8 cellular contexts compared by ENCODE assay signal in genomic region chr17:10197721-10198508, GRCh38. TPM values are rescaled to one million over a fixed set of nuclear protein-coding genes. Genes with fewer than 3 reads are reported as not detected.
DNase-seq lines count a peak whose midpoint lies in the region; ATAC-seq and TF ChIP-seq lines count a peak whose summit lies in the region.

No MANE protein-coding gene starts in this region.

- no peaks in the 10 kb centered on the region for H3K36me3 ChIP-seq in IMR-90 (ENCODE audit: control insufficient read depth, insufficient read depth, low read length)

- H4K91ac ChIP-seq in IMR-90 (ENCODE audit: insufficient read depth, low read depth, low read length) = no peak overlapping the region

- H2AK5ac ChIP-seq in IMR-90 (ENCODE audit: low read depth, low read length) = no peak overlapping the region

- intact Hi-C loops in IMR-90 (cut with micrococcal nuclease) (loop anchor here (2.0 kb wide), 1 partner anchor 69 kb away; no protein-coding TSS in a partner anchor), posterior vena cava (cut with DNase I) (no loop called here)

- peak overlapping the region; percentile 58 for H3K9ac ChIP-seq in IMR-90 (ENCODE audit: low read depth, low read length)

- dilution Hi-C loops in IMR-90 (cut with HindIII; ENCODE audit: low sequenced_read_pairs, unreplicated experiment) = no loop called here

- no peak overlapping the region for H4K5ac ChIP-seq in IMR-90 (ENCODE audit: low read depth, low read length)

- H2BK20ac ChIP-seq in IMR-90 (ENCODE audit: low read depth, low read length) = no peak overlapping the region

- peaks cover 8% of the 10 kb centered on the region; the same call in 1 of the 2 replicates for H3K4me1 ChIP-seq in IMR-90 (ENCODE audit: control insufficient read depth, insufficient read depth, low read length)

- peak overlapping the region; percentile 67 for H3K4me3 ChIP-seq in IMR-90 (ENCODE audit: insufficient read depth, low read depth, low read length)
- peak overlapping the region; percentile 59 for H3K4me3 ChIP-seq in fibroblast of the aortic adventitia (ENCODE audit: low read depth, low read length)

- peaks cover 3% of the 10 kb centered on the region; the same call in 1 of the 2 replicates for H4K20me1 ChIP-seq in IMR-90 (ENCODE audit: insufficient read depth, low read length)

- H3K27me3 ChIP-seq in IMR-90 (ENCODE audit: control insufficient read depth, insufficient read depth, low read length) = peaks cover 4% of the 10 kb centered on the region

- no TSS peak for BruUV-seq in IMR-90 (replicated peaks; lab: Mats Ljungman, UMichigan)

- POLR2A ChIA-PET in IMR-90 (lab: Charles Lee; ENCODE audit: unreplicated experiment) = interaction anchor here (0.6 kb wide), 1 partner anchor 93 kb away, joined by 3 read pairs; no protein-coding TSS in a partner anchor

- CTCF ChIA-PET in IMR-90 (lab: Yijun Ruan, JAX) = interaction anchor here (1.3 kb wide), 1 partner anchor 29 kb away, joined by 3 read pairs; no protein-coding TSS in a partner anchor

- H3K56ac ChIP-seq in IMR-90 (ENCODE audit: extremely low read depth, insufficient read depth, low read length) = no peak overlapping the region

- H3K4ac ChIP-seq in IMR-90 (ENCODE audit: low read depth, low read length) = no peak overlapping the region

- no peak for TF ChIP-seq RAD21 in IMR-90 (IDR thresholded peaks at IDR 0.05; ENCODE audit: low read length)

- H3K4me2 ChIP-seq in IMR-90 (ENCODE audit: low read depth, low read length) = peak overlapping the region; percentile 82

- in situ Hi-C loops in GM13976 (cut with MboI; ENCODE audit: low sequenced_read_pairs, unreplicated experiment) (no loop called here), IMR-90 (cut with MboI; ENCODE audit: low sequenced_read_pairs) (no loop called here)

- no peak overlapping the region for H2BK120ac ChIP-seq in IMR-90 (ENCODE audit: low read depth, low read length)

- no peak overlapping the region; the same call in 2 of the 3 replicates for H2BK15ac ChIP-seq in IMR-90 (ENCODE audit: low read depth, low read length)

- no peak for TF ChIP-seq CTCF in GM13976 (IDR thresholded peaks at IDR 0.05; ENCODE audit: borderline replicate concordance, control extremely low read depth, extremely low read depth, insufficient read depth, missing control alignments)
- no peak for TF ChIP-seq CTCF in IMR-90 (conservative IDR thresholded peaks at IDR 0.05; ENCODE audit: low read depth, low read length)
- TF ChIP-seq CTCF in fibroblast of the aortic adventitia (IDR thresholded peaks at IDR 0.05; ENCODE audit: insufficient read depth, low read length) = no peak

- peak overlapping the region; percentile 36; the same call in 1 of the 2 replicates for H3K14ac ChIP-seq in IMR-90 (replicated peaks; ENCODE audit: low read depth, low read length)

- H3K27ac ChIP-seq in IMR-90 (ENCODE audit: insufficient read depth, low read length) = no peak overlapping the region

- peaks cover 6% of the 10 kb centered on the region for H3K9me3 ChIP-seq in IMR-90 (ENCODE audit: control insufficient read depth, insufficient read depth, low read length)

- no peak overlapping the region; the same call in 1 of the 2 replicates for H3K18ac ChIP-seq in IMR-90 (ENCODE audit: low read depth, low read length)

- TF ChIP-seq POLR2A in IMR-90 (IDR thresholded peaks at IDR 0.05; ENCODE audit: low read depth, low read length) = no peak

- H3K23ac ChIP-seq in IMR-90 (ENCODE audit: low read depth, low read length) = peak overlapping the region; percentile 73; the same call in 1 of the 2 replicates

- DNase-seq in GM13976 (ENCODE audit: low spot score) = peak; percentile 45
- no peak for DNase-seq in IMR-90
- no peak for DNase-seq in fibroblast of the aortic adventitia (ENCODE audit: low read depth)
- peak; percentile 84 for DNase-seq in posterior vena cava (ENCODE audit: low spot score)
- no peak for DNase-seq in foreskin melanocyte
- DNase-seq in stimulated activated naive CD4-positive, alpha-beta T cell treated with Interleukin-2 at 50 U/mL for 16 hours (lab: John Stamatoyannopoulos, UW) = no peak
- no peak for DNase-seq in NCI-H2171 treated with DMSO at 0.1 percent for 48 hours (lab: John Stamatoyannopoulos, UW)

- peaks cover 0 to 5% of the 10 kb centered on the region in 2 experiments; a peak in 2 of 4 replicates for H3K79me1 ChIP-seq in IMR-90 (ENCODE audit: low read depth in 1 of 2, low read length in 2 of 2)

- H3K9me1 ChIP-seq in IMR-90 (ENCODE audit: insufficient read depth, low read length) = peaks cover 4% of the 10 kb centered on the region; the same call in 1 of the 2 replicates

- ATAC-seq in IMR-90 (ENCODE audit: low read depth) (peak; percentile 57), GM18870 (IDR thresholded peaks at IDR 0.05; ENCODE audit: unreplicated experiment) (no peak)

- 0 out of 4 replicates have a peak overlapping the region, but pooled peaks of 1 of the 2 experiments have one; percentile 6 for H4K8ac ChIP-seq in IMR-90 (ENCODE audit: low read depth in 2 of 2, low read length in 2 of 2)

- 0% methylated on average over 15 of the region's 90 CpGs; no CpG with 5 or more reads in 1 of the 2 experiments for WGBS in IMR-90 (ENCODE audit: extremely low coverage in 2 of 2, insufficient read length in 1 of 2), 2 experiments

- peak overlapping the region; percentile 91 for H2AK9ac ChIP-seq in IMR-90 (replicated peaks; ENCODE audit: low read depth, low read length, poor library complexity)

- no peak overlapping the region for H2BK5ac ChIP-seq in IMR-90 (ENCODE audit: low read depth, low read length, poor library complexity, severe bottlenecking)

- H2AFZ ChIP-seq in IMR-90 (replicated peaks; ENCODE audit: low read length, poor library complexity) = peak overlapping the region; percentile 88

TF ChIP-seq in IMR-90, 13 proteins besides CTCF, POLR2A, EP300 and RAD21:
- no peak for TF ChIP-seq ELK1 (IDR thresholded peaks at IDR 0.05; ENCODE audit: borderline replicate concordance, low read depth, low read length)
- TF ChIP-seq MXI1 (IDR thresholded peaks at IDR 0.05; ENCODE audit: borderline replicate concordance, low read depth, low read length) = peak; percentile 26; the same call in 1 of the 2 replicates
- TF ChIP-seq BHLHE40 (IDR thresholded peaks at IDR 0.05; ENCODE audit: low read depth, low read length) = no peak

RNA-seq across cellular contexts. Expression of gene GAS7, which starts 0.5 kb away (rescaled TPM):
- total RNA-seq in IMR-90 (2012; rRNA removed) (5.0 and 6.4 TPM in 2 replicates), fibroblast of the aortic adventitia (ENCODE audit: low replicate concordance) (7.0 and 22.2 TPM in 2 replicates), posterior vena cava (100 to 1,000 TPM in 1 of 2 donors, 10 to 100 TPM in 1; 70.6 to 190 TPM)
- 4.1 and 4.6 TPM in 2 replicates for polyA plus RNA-seq in IMR-90 (2012; rRNA removed)
- polyA plus RNA-seq in IMR-90 (2012; cell fraction: cytosol; rRNA removed) = 2.3 and 4.1 TPM in 2 replicates
- polyA plus RNA-seq in IMR-90 (2012; cell fraction: nucleus; rRNA removed; ENCODE audit: low replicate concordance) = 3.2 and 5.9 TPM in 2 replicates

Comparison
In these comparisons a context has a peak if more than half of its experiments do, and no peak if none do; other contexts are left out.
1. DNase-seq: peak in GM13976 (single experiment) and posterior vena cava (single experiment); none in IMR-90 (single experiment), fibroblast of the aortic adventitia (single experiment), foreskin melanocyte (single experiment), stimulated activated naive CD4-positive, alpha-beta T cell treated with Interleukin-2 at 50 U/mL for 16 hours (single experiment) and NCI-H2171 treated with DMSO at 0.1 percent for 48 hours (single experiment).